Comparison of ENCODE assay signal across 2 cellular contexts in genomic region chr19:54998751-54999239, GRCh38. TPM values are rescaled to one million over a fixed set of nuclear protein-coding genes. Genes with fewer than 3 reads are reported as not detected.
"Had no signal": no experiment of that assay in that cellular context is flagged by ENCODE, and none has a peak within 500 bp of the region (broad histone marks: within the 10 kb centered on the region; RNA-seq: fewer than 3 reads in every experiment).

No MANE protein-coding gene starts in this region.

RNA-seq across cellular contexts. Expression of gene NLRP2, which starts 32.6 kb away (rescaled TPM):
- total RNA-seq: G401 had no signal

RNA-seq across cellular contexts. Expression of gene GP6, which starts 39.3 kb away (rescaled TPM):
- total RNA-seq: G401, GM12878 had no signal
- polyA plus RNA-seq: GM12878 had no signal

RNA-seq across cellular contexts. Expression of gene NLRP7, which starts 51.5 kb away (rescaled TPM):
- total RNA-seq: G401 had no signal
